1 cellular context compared by ENCODE assay signal in genomic region chr2:113184531-113185230, GRCh38.
TF ChIP-seq lines count a peak whose summit lies in the region.

No MANE protein-coding gene starts in this region.

TF ChIP-seq in SK-N-SH, 30 proteins besides CTCF, POLR2A, EP300 and RAD21 (continued from another document):
- TF ChIP-seq USF2 (IDR thresholded peaks at IDR 0.05; ENCODE audit: borderline replicate concordance, low read depth, low read length) (no peak), FOXJ3 (CRISPR knock-in tag; IDR thresholded peaks at IDR 0.05) (no peak), NFIC (IDR thresholded peaks at IDR 0.05; ENCODE audit: borderline replicate concordance) (no peak), RXRA (IDR thresholded peaks at IDR 0.05; ENCODE audit: borderline replicate concordance, low read depth) (no peak), JUND (IDR thresholded peaks at IDR 0.05) (no peak), FOXM1 (IDR thresholded peaks at IDR 0.05; ENCODE audit: low read depth) (no peak), IRF3 (IDR thresholded peaks at IDR 0.05; ENCODE audit: low read depth, low read length) (no peak), GABPA (IDR thresholded peaks at IDR 0.05; ENCODE audit: low read depth) (no peak), GATA2 (CRISPR knock-in tag; IDR thresholded peaks at IDR 0.05) (no peak), CHD2 (IDR thresholded peaks at IDR 0.05; ENCODE audit: low read length, partially characterized antibody) (no peak), RCOR1 (IDR thresholded peaks at IDR 0.05; ENCODE audit: low read length) (no peak)
- TF ChIP-seq, protein P1, sequence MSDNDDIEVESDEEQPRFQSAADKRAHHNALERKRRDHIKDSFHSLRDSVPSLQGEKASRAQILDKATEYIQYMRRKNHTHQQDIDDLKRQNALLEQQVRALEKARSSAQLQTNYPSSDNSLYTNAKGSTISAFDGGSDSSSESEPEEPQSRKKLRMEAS (IDR thresholded peaks at IDR 0.05; ENCODE audit: low read depth) = no peak
- TF ChIP-seq, protein P2, sequence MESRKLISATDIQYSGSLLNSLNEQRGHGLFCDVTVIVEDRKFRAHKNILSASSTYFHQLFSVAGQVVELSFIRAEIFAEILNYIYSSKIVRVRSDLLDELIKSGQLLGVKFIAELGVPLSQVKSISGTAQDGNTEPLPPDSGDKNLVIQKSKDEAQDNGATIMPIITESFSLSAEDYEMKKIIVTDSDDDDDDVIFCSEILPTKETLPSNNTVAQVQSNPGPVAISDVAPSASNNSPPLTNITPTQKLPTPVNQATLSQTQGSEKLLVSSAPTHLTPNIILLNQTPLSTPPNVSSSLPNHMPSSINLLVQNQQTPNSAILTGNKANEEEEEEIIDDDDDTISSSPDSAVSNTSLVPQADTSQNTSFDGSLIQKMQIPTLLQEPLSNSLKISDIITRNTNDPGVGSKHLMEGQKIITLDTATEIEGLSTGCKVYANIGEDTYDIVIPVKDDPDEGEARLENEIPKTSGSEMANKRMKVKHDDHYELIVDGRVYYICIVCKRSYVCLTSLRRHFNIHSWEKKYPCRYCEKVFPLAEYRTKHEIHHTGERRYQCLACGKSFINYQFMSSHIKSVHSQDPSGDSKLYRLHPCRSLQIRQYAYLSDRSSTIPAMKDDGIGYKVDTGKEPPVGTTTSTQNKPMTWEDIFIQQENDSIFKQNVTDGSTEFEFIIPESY (IDR thresholded peaks at IDR 0.05; ENCODE audit: borderline replicate concordance, low read depth) = no peak
